In genomic region chr15:40010681-40011080, GRCh38 we compare ENCODE assay signal across 19 cellular contexts. TPM values are rescaled to one million over a fixed set of nuclear protein-coding genes. Genes with fewer than 3 reads are reported as not detected.
A peak's percentile ranks its signal among the peaks of the same experiment; 100 is the strongest.
DNase-seq lines count a peak whose midpoint lies in the region; ATAC-seq and TF ChIP-seq lines count a peak whose summit lies in the region.
"Had no signal": no experiment of that assay in that cellular context is flagged by ENCODE, and none has a peak within 500 bp of the region (broad histone marks: within the 10 kb centered on the region; RNA-seq: fewer than 3 reads in every experiment).

No MANE protein-coding gene starts in this region.

- no peaks in the 10 kb centered on the region for H3K27me3 ChIP-seq in heart right ventricle
- H3K27me3 ChIP-seq: Peyer's patch, upper lobe of right lung had no signal

- peaks cover 41 to 53% of the 10 kb centered on the region in 2 donors for H3K36me3 Mint-ChIP-seq in activated naive CD4-positive, alpha-beta T cell treated with anti-CD3 and anti-CD28 coated beads, Interleukin-2, amount 50 U/mL, for 72 hours
- H3K36me3 Mint-ChIP-seq in stimulated activated naive B cell treated with anti-CD40 and anti-IgM and Interleukin-4, amounts not matched to agents 10 μg/mL and 1 μg/mL and 100 μg/mL, for 72 hours: peaks cover 63 to 74% of the 10 kb centered on the region in 2 donors

- H3K4me1 Mint-ChIP-seq in stimulated activated naive B cell treated with anti-CD40 and anti-IgM and Interleukin-4, amounts not matched to agents 10 μg/mL and 1 μg/mL and 100 μg/mL, for 72 hours: no peaks in the 10 kb centered on the region
- H3K4me1 Mint-ChIP-seq: T-cell had no signal

- no peak overlapping the region for H3K4me3 ChIP-seq in astrocyte of the spinal cord (ENCODE audit: low read depth, low read length)
- no peak overlapping the region for H3K4me3 ChIP-seq in heart right ventricle
- H3K4me3 ChIP-seq: Peyer's patch, upper lobe of right lung had no signal

- intact Hi-C loops in head of caudate nucleus (cut with DNase I): no loop called here
- intact Hi-C loops in heart right ventricle (cut with DNase I): no loop called here

- H3K9me3 Mint-ChIP-seq in activated naive CD4-positive, alpha-beta T cell treated with anti-CD3 and anti-CD28 coated beads, Interleukin-2, amount 50 U/mL, for 72 hours: peaks cover 12 to 17% of the 10 kb centered on the region in 2 donors
- H3K9me3 Mint-ChIP-seq in stimulated activated naive B cell treated with anti-CD40 and anti-IgM and Interleukin-4, amounts not matched to agents 10 μg/mL and 1 μg/mL and 100 μg/mL, for 72 hours: peaks cover 15 to 22% of the 10 kb centered on the region in 2 donors

- no peaks in the 10 kb centered on the region for H3K27me3 Mint-ChIP-seq in stimulated activated naive B cell treated with anti-CD40 and anti-IgM and Interleukin-4, amounts not matched to agents 10 μg/mL and 1 μg/mL and 100 μg/mL, for 72 hours
- H3K27me3 Mint-ChIP-seq: T-cell had no signal

- no peak for ATAC-seq in activated naive CD4-positive, alpha-beta T cell treated with anti-CD3 and anti-CD28 coated beads, Interleukin-2, amount 50 U/mL, for 72 hours
- no peak for ATAC-seq in stimulated activated naive B cell treated with anti-CD40 and anti-IgM and Interleukin-4, amounts not matched to agents 10 μg/mL and 1 μg/mL and 100 μg/mL, for 72 hours (replicated peaks)
- no peak for ATAC-seq in heart right ventricle
- ATAC-seq: CD8-positive, alpha-beta T cell; esophagus mucosa; T-cell; upper lobe of right lung had no signal

- H3K27ac Mint-ChIP-seq in activated naive CD4-positive, alpha-beta T cell treated with anti-CD3 and anti-CD28 coated beads, Interleukin-2, amount 50 U/mL, for 72 hours: no peak overlapping the region
- H3K27ac Mint-ChIP-seq in stimulated activated naive B cell treated with anti-CD40 and anti-IgM and Interleukin-4, amounts not matched to agents 10 μg/mL and 1 μg/mL and 100 μg/mL, for 72 hours: no peak overlapping the region
- H3K27ac Mint-ChIP-seq: CD8-positive, alpha-beta T cell; T-cell had no signal

- DNase-seq in GM04503 (ENCODE audit: low read depth): peak; percentile 73
- DNase-seq in astrocyte of the spinal cord (ENCODE audit: low read depth, low spot score): peak; percentile 78
- peak in 27 of 42 donors; percentile 10 to 85 (median 46) for DNase-seq in head of caudate nucleus
- DNase-seq in retina: peak; percentile 63
- no peak for DNase-seq in activated naive CD4-positive, alpha-beta T cell treated with anti-CD3 and anti-CD28 coated beads, Interleukin-2, amount 50 U/mL, for 72 hours (ENCODE audit: low spot score in 2 of 2)
- DNase-seq in stimulated activated naive B cell treated with anti-CD40 and anti-IgM and Interleukin-4, amounts not matched to agents 10 μg/mL and 1 μg/mL and 100 μg/mL, for 72 hours: no peak
- DNase-seq in heart right ventricle: no peak
- DNase-seq: activated naive CD4-positive, alpha-beta T cell treated with anti-CD3 and anti-CD28 coated beads, Interleukin-2, amount 50 U/mL, for 16 hours; CD8-positive, alpha-beta T cell; GF-D8; Kasumi-1; NCI-H2029 treated with DMSO at 0.1 percent for 48 hours; NCI-H748 treated with DMSO at 0.1 percent for 48 hours; Peyer's patch; stimulated activated CD4-positive, alpha-beta T cell treated with anti-CD3 and anti-CD28 coated beads, Interleukin-2, amount 100 ng/mL, for 48 hours; T-cell; upper lobe of right lung had no signal

- H3K4me1 ChIP-seq in heart right ventricle: no peaks in the 10 kb centered on the region
- H3K4me1 ChIP-seq: Peyer's patch, upper lobe of right lung had no signal

- peaks cover 0 to 100% (median 70%) of the 10 kb centered on the region in 9 donors for H3K36me3 ChIP-seq in heart right ventricle

- no peak for TF ChIP-seq CTCF in astrocyte of the spinal cord (IDR thresholded peaks at IDR 0.05; ENCODE audit: low read depth, low read length)
- TF ChIP-seq CTCF in heart right ventricle (IDR thresholded peaks at IDR 0.05): no peak

- peaks cover 0 to 25% (median 6%) of the 10 kb centered on the region in 11 donors for H3K9me3 ChIP-seq in heart right ventricle
- H3K9me3 ChIP-seq: upper lobe of right lung had no signal

- no peak overlapping the region for H3K4me3 Mint-ChIP-seq in stimulated activated naive B cell treated with anti-CD40 and anti-IgM and Interleukin-4, amounts not matched to agents 10 μg/mL and 1 μg/mL and 100 μg/mL, for 72 hours
- H3K4me3 Mint-ChIP-seq: CD8-positive, alpha-beta T cell; T-cell had no signal

- in situ Hi-C loops in astrocyte of the spinal cord (cut with HindIII; ENCODE audit: low sequenced_read_pairs): no loop called here

- WGBS in heart right ventricle, 2 donors: 91 to 97% methylated on average over 4 of the region's 4 CpGs

- H3K27ac ChIP-seq in heart right ventricle: no peak overlapping the region
- H3K27ac ChIP-seq: HL-60, Peyer's patch, upper lobe of right lung had no signal

RNA-seq across cellular contexts. Expression of gene SRP14, which starts 28.3 kb away (rescaled TPM):
- total RNA-seq in activated naive CD4-positive, alpha-beta T cell treated with anti-CD3 and anti-CD28 coated beads, Interleukin-2, amount 50 U/mL, for 72 hours: 100 to 1,000 TPM; 146 to 182 TPM
- total RNA-seq in heart right ventricle: 100 to 1,000 TPM; 189 to 290 (median 210) TPM
- 100 to 1,000 TPM; 395 to 699 TPM for polyA plus RNA-seq in heart right ventricle

Comparison
In these comparisons a context has a peak if more than half of its experiments do, and no peak if none do; other contexts are left out.
1. DNase-seq: peak in GM04503 (single experiment), astrocyte of the spinal cord (single experiment), head of caudate nucleus (27 of 42) and retina (single experiment); none in activated naive CD4-positive, alpha-beta T cell treated with anti-CD3 and anti-CD28 coated beads, Interleukin-2, amount 50 U/mL, for 72 hours (0 of 2), stimulated activated naive B cell treated with anti-CD40 and anti-IgM and Interleukin-4, amounts not matched to agents 10 μg/mL and 1 μg/mL and 100 μg/mL, for 72 hours (single experiment) and heart right ventricle (0 of 2).